Comparison of ENCODE assay signal across 8 cellular contexts in the genomic region with DNA sequence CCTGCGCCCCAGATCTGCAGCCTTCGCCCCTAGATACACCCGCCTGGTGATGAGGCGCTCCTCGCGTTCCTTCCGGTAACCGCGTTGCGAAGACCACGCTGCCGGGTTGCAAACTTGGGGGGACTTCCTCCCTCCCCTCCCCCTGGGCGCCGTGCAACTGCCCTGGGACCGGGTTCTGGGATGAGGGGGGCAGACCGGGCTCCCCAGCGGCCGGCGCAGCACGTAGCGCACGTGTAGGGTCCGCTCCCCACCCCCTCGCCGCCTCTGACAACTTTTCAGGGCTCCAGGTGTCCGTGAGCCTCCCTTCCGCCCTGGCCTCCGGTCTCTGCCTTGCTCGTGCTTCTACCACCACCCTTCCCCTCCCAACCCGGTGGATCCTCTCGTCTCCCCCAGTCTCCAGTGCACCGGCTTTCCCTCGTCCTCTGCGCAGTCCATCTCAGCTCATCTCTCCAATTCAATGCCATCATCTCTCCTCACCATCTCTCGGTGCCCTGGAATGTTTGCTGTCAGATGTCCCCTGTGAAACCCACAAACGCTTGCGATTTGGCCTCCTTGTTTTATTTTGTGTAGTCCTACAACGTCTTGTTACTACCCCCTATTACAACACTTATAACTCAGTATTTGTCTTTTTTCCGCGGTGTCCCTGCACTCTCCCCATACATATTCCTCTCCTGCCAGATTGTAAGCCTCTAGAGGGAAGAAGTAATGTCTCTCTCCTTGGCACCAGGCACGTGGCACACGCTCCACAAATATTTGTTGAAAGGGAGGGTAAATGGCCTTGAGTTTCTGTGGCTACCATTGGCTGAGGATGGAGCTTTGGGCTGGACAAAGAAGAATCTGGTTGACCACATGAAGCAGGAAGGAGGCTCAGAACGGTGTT. TPM values are rescaled to one million over a fixed set of nuclear protein-coding genes. Genes with fewer than 3 reads are reported as not detected.
A peak's percentile ranks its signal among the peaks of the same experiment; 100 is the strongest.
DNase-seq lines count a peak whose midpoint lies in the region; ATAC-seq, FAIRE-seq and TF ChIP-seq lines count a peak whose summit lies in the region.

No MANE protein-coding gene starts in this region.

- FAIRE-seq in GM12892 (lab: Jason Lieb, UNC), result no peak

- TF ChIP-seq POLR2A in GM12892 (IDR thresholded peaks at IDR 0.05; ENCODE audit: low read depth, low read length), result no peak

- no peak for TF ChIP-seq CTCF in mucosa of descending colon (IDR thresholded peaks at IDR 0.05)

- H3K36me3 ChIP-seq in effector memory CD4-positive, alpha-beta T cell (ENCODE audit: control insufficient read depth, insufficient read depth, low read length), result no peaks in the 10 kb centered on the region
- H3K36me3 ChIP-seq in mucosa of descending colon (ENCODE audit: low read depth) (no peaks in the 10 kb centered on the region), urinary bladder (ENCODE audit: insufficient read depth) (no peaks in the 10 kb centered on the region)

- peak overlapping the region; percentile 64 for H3K27ac ChIP-seq in effector memory CD4-positive, alpha-beta T cell (ENCODE audit: insufficient read depth, low read length, poor library complexity, severe bottlenecking)
- H3K27ac ChIP-seq in urinary bladder (ENCODE audit: low read depth), result no peak overlapping the region

- intact Hi-C loops in mucosa of descending colon (cut with DNase I, micrococcal nuclease), result no loop called here

- H3K4me1 ChIP-seq in effector memory CD4-positive, alpha-beta T cell (ENCODE audit: control insufficient read depth, insufficient read depth, low read length, poor library complexity, severe bottlenecking), result peaks cover 18% of the 10 kb centered on the region
- peaks cover 17% of the 10 kb centered on the region for H3K4me1 ChIP-seq in mucosa of descending colon (ENCODE audit: low read depth)
- H3K4me1 ChIP-seq in urinary bladder (ENCODE audit: insufficient read depth), result no peaks in the 10 kb centered on the region

- 7% methylated on average over 43 of the region's 43 CpGs for WGBS in urinary bladder

- H3K27me3 ChIP-seq in effector memory CD4-positive, alpha-beta T cell (replicated peaks; ENCODE audit: control insufficient read depth, insufficient read depth, low read length, poor library complexity, severe bottlenecking), result no peaks in the 10 kb centered on the region

- peak overlapping the region; percentile 91 for H3K4me3 ChIP-seq in effector memory CD4-positive, alpha-beta T cell (ENCODE audit: insufficient read depth, low read depth, low read length, poor library complexity, severe bottlenecking)
- peak overlapping the region; percentile 45 for H3K4me3 ChIP-seq in mucosa of descending colon
- peak overlapping the region; percentile 77 for H3K4me3 ChIP-seq in urinary bladder (ENCODE audit: low read depth, low read length)

- no peaks in the 10 kb centered on the region for H3K9me3 ChIP-seq in effector memory CD4-positive, alpha-beta T cell (ENCODE audit: control insufficient read depth, low read length)
- no peaks in the 10 kb centered on the region for H3K9me3 ChIP-seq in mucosa of descending colon

- ATAC-seq in HG02678 (IDR thresholded peaks at IDR 0.05; ENCODE audit: unreplicated experiment), result peak; percentile 8
- peak; percentile 6 for ATAC-seq in mucosa of descending colon

- peak; percentile 38 for DNase-seq in GM12892 (ENCODE audit: insufficient read length)
- peak; percentile 4 for DNase-seq in T-helper 9 cell
- peak in 1 of 3 donors; percentile 13 for DNase-seq in effector memory CD4-positive, alpha-beta T cell
- peak; percentile 54 to 75 (median 70) for DNase-seq in mucosa of descending colon
- no peak for DNase-seq in inferior parietal cortex (ENCODE audit: extremely low spot score)
- no peak for DNase-seq in H4 (ENCODE audit: low spot score)

RNA-seq across cellular contexts. Expression of a gene that starts 0.8 kb away (rescaled TPM):
- polyA plus RNA-seq in GM12892 (2012; ENCODE audit: missing spikeins), result 1.5 TPM
- 1 to 10 TPM in 2 of 3 donors, under 1 TPM in 1; 0.69 to 1.3 (median 1.0) TPM for total RNA-seq in mucosa of descending colon
- total RNA-seq in urinary bladder, result not detected
- polyA plus RNA-seq in urinary bladder, result 2.5 TPM
- 0.33 and 0.47 TPM in 2 replicates for total RNA-seq in H4 (2014; rRNA removed; shearing (Covaris generic))

RNA-seq across cellular contexts. Expression of a gene that starts 3.3 kb away (rescaled TPM):
- polyA plus RNA-seq in GM12892 (2012; ENCODE audit: missing spikeins), result 13.5 TPM
- 10 to 100 TPM; 64.7 to 92.7 (median 68.1) TPM for total RNA-seq in mucosa of descending colon
- 189 TPM for total RNA-seq in urinary bladder
- 16.8 TPM for polyA plus RNA-seq in urinary bladder
- total RNA-seq in H4 (2014; rRNA removed; shearing (Covaris generic)), result 27.6 and 38.1 TPM in 2 replicates

Comparison
In these comparisons a context has a peak if more than half of its experiments do, and no peak if none do; other contexts are left out.
1. DNase-seq: peak in GM12892 (single experiment), T-helper 9 cell (single experiment) and mucosa of descending colon (3 of 3); none in inferior parietal cortex (single experiment) and H4 (single experiment).
2. Peak in every context shown above with its lines, with median percentiles within 50 percentile points of each other: H3K4me3 ChIP-seq.